In genomic region chr3:196444495-196444894, GRCh38 we compare ENCODE assay signal across 17 cellular contexts.
"Had no signal": no experiment of that assay in that cellular context is flagged by ENCODE, and none has a peak within 500 bp of the region (broad histone marks: within the 10 kb centered on the region; RNA-seq: fewer than 3 reads in every experiment).

No MANE protein-coding gene starts in this region.

- H3K4me1 ChIP-seq: esophagus muscularis mucosa, gastroesophageal sphincter, sigmoid colon had no signal

- ATAC-seq: activated CD4-positive, alpha-beta T cell treated with anti-CD3 and anti-CD28 coated beads for 36 hours; activated T-cell treated with anti-CD3 and anti-CD28 coated beads, Interleukin-2, amount 50 U/mL, for 4 hours; effector memory CD8-positive, alpha-beta T cell; gastroesophageal sphincter had no signal

- H3K4me3 ChIP-seq: esophagus muscularis mucosa, gastroesophageal sphincter, left ventricle myocardium inferior, sigmoid colon, thoracic aorta had no signal

- H3K36me3 ChIP-seq: esophagus muscularis mucosa, gastroesophageal sphincter, left ventricle myocardium inferior, sigmoid colon, thoracic aorta had no signal

- H3K27me3 ChIP-seq: esophagus muscularis mucosa, gastroesophageal sphincter, sigmoid colon had no signal

- H3K9me3 ChIP-seq: esophagus muscularis mucosa, gastroesophageal sphincter, left ventricle myocardium inferior, sigmoid colon, thoracic aorta had no signal

- H3K27ac ChIP-seq: esophagus muscularis mucosa, gastroesophageal sphincter, left ventricle myocardium inferior, sigmoid colon, thoracic aorta had no signal

- DNase-seq: activated B cell treated with CpG ODN at 0.5 μM for 24 hours; activated CD8-positive, alpha-beta memory T cell treated with anti-CD3 and anti-CD28 coated beads, Interleukin-2, amount 50 U/mL, for 48 hours; activated naive CD4-positive, alpha-beta T cell; activated naive CD8-positive, alpha-beta T cell treated with anti-CD3 and anti-CD28 coated beads for 36 hours; activated T-cell treated with anti-CD3 and anti-CD28 coated beads, Interleukin-2, amount 50 U/mL, for 4 hours; central memory CD4-positive, alpha-beta T cell; effector memory CD8-positive, alpha-beta T cell; hypothalamus; left ventricle myocardium inferior; sigmoid colon; stimulated activated CD4-positive, alpha-beta T cell treated with anti-CD3 and anti-CD28 coated beads, Interleukin-2, amount 100 ng/mL, for 48 hours; stimulated activated CD8-positive, alpha-beta memory T cell treated with anti-CD3 and anti-CD28 coated beads, Interleukin-4, amount 100 ng/mL, for 48 hours; stimulated activated naive CD4-positive, alpha-beta T cell had no signal
